Comparison of ENCODE assay signal across 3 cellular contexts in the genomic region with DNA sequence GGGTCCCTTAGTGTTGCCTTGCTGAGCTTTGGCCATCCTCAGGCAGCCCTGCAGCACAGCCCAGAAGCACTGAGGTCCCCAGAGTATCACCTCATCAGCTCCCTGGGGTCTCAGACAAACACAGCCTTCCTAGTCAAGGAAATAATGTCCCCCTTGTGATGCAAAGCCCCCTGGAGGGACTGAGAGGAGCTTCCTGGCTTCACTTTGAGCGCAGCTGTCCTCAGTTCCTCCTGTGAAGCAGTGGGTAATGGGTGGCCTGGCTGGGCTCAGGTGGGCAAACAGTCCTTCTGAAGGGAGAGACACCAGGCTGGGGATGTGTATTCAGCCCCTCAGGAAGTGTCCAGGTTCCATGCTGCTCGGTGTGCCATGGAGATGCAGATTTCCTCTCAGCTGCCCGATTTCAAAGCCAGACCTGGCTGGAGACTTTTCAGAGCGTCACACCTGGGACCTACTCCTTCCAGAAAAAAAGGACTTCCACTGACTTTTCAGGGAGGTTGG.
TF ChIP-seq lines count a peak whose summit lies in the region.

No MANE protein-coding gene starts in this region.

TF ChIP-seq in GM23338, 12 proteins besides CTCF, POLR2A, EP300 and RAD21 (continues in another document):
- 0 out of 2 replicates have a peak, but pooled peaks have one; percentile 5 for TF ChIP-seq CREB1 (CRISPR knock-in tag; IDR thresholded peaks at IDR 0.05; ENCODE audit: low read depth)
- no peak for TF ChIP-seq EZH2phosphoT487 (IDR thresholded peaks at IDR 0.05; ENCODE audit: unreplicated experiment)
- peak; percentile 34; the same call in 1 of the 2 replicates for TF ChIP-seq NANOG (IDR thresholded peaks at IDR 0.05; ENCODE audit: borderline replicate concordance)
- TF ChIP-seq ZNF331 (CRISPR knock-in tag; IDR thresholded peaks at IDR 0.05; ENCODE audit: low read depth): no peak
- TF ChIP-seq, protein P1, sequence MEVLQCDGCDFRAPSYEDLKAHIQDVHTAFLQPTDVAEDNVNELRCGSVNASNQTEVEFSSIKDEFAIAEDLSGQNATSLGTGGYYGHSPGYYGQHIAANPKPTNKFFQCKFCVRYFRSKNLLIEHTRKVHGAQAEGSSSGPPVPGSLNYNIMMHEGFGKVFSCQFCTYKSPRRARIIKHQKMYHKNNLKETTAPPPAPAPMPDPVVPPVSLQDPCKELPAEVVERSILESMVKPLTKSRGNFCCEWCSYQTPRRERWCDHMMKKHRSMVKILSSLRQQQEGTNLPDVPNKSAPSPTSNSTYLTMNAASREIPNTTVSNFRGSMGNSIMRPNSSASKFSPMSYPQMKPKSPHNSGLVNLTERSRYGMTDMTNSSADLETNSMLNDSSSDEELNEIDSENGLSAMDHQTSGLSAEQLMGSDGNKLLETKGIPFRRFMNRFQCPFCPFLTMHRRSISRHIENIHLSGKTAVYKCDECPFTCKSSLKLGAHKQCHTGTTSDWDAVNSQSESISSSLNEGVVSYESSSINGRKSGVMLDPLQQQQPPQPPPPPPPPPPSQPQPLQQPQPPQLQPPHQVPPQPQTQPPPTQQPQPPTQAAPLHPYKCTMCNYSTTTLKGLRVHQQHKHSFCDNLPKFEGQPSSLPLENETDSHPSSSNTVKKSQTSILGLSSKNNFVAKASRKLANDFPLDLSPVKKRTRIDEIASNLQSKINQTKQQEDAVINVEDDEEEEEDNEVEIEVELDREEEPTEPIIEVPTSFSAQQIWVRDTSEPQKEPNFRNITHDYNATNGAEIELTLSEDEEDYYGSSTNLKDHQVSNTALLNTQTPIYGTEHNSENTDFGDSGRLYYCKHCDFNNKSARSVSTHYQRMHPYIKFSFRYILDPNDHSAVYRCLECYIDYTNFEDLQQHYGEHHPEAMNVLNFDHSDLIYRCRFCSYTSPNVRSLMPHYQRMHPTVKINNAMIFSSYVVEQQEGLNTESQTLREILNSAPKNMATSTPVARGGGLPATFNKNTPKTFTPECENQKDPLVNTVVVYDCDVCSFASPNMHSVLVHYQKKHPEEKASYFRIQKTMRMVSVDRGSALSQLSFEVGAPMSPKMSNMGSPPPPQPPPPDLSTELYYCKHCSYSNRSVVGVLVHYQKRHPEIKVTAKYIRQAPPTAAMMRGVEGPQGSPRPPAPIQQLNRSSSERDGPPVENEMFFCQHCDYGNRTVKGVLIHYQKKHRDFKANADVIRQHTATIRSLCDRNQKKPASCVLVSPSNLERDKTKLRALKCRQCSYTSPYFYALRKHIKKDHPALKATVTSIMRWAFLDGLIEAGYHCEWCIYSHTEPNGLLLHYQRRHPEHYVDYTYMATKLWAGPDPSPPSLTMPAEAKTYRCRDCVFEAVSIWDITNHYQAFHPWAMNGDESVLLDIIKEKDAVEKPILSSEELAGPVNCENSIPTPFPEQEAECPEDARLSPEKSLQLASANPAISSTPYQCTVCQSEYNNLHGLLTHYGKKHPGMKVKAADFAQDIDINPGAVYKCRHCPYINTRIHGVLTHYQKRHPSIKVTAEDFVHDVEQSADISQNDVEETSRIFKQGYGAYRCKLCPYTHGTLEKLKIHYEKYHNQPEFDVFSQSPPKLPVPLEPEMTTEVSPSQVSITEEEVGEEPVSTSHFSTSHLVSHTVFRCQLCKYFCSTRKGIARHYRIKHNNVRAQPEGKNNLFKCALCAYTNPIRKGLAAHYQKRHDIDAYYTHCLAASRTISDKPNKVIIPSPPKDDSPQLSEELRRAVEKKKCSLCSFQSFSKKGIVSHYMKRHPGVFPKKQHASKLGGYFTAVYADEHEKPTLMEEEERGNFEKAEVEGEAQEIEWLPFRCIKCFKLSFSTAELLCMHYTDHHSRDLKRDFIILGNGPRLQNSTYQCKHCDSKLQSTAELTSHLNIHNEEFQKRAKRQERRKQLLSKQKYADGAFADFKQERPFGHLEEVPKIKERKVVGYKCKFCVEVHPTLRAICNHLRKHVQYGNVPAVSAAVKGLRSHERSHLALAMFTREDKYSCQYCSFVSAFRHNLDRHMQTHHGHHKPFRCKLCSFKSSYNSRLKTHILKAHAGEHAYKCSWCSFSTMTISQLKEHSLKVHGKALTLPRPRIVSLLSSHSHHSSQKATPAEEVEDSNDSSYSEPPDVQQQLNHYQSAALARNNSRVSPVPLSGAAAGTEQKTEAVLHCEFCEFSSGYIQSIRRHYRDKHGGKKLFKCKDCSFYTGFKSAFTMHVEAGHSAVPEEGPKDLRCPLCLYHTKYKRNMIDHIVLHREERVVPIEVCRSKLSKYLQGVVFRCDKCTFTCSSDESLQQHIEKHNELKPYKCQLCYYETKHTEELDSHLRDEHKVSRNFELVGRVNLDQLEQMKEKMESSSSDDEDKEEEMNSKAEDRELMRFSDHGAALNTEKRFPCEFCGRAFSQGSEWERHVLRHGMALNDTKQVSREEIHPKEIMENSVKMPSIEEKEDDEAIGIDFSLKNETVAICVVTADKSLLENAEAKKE (CRISPR knock-in tag; IDR thresholded peaks at IDR 0.05): peak; percentile 91

TF ChIP-seq in H1, 55 proteins besides CTCF, POLR2A, EP300 and RAD21 (continues in another document):
- TF ChIP-seq, protein P2, sequence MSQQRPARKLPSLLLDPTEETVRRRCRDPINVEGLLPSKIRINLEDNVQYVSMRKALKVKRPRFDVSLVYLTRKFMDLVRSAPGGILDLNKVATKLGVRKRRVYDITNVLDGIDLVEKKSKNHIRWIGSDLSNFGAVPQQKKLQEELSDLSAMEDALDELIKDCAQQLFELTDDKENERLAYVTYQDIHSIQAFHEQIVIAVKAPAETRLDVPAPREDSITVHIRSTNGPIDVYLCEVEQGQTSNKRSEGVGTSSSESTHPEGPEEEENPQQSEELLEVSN (IDR thresholded peaks at IDR 0.05): no peak
- peak in 1 of 2 experiments; percentile 87; a peak in 2 of 4 replicates for TF ChIP-seq HDAC2 (IDR thresholded peaks at IDR 0.05; ENCODE audit: borderline replicate concordance in 1 of 2, low read depth in 2 of 2, low read length in 2 of 2)
- 0 out of 2 replicates have a peak, but pooled peaks have one; percentile 39 for TF ChIP-seq TCF12 (IDR thresholded peaks at IDR 0.05; ENCODE audit: low read depth, low read length)
- TF ChIP-seq CHD2 (IDR thresholded peaks at IDR 0.05; ENCODE audit: low read length): no peak

TF ChIP-seq in HEK293T, 16 proteins besides CTCF, POLR2A, EP300 and RAD21:
- TF ChIP-seq LEF1 (IDR thresholded peaks at IDR 0.05; ENCODE audit: borderline replicate concordance) (no peak), FOXA1 (IDR thresholded peaks at IDR 0.05) (no peak), FOXK2 (IDR thresholded peaks at IDR 0.05) (no peak), SP1 (IDR thresholded peaks at IDR 0.05) (no peak), BHLHE40 (IDR thresholded peaks at IDR 0.05; ENCODE audit: borderline replicate concordance) (no peak), FOXM1 (IDR thresholded peaks at IDR 0.05; ENCODE audit: borderline replicate concordance) (no peak), ARNT (IDR thresholded peaks at IDR 0.05) (no peak), ZNF384 (IDR thresholded peaks at IDR 0.05) (no peak), CTBP1 (IDR thresholded peaks at IDR 0.05; ENCODE audit: borderline replicate concordance) (no peak), NFRKB (IDR thresholded peaks at IDR 0.05) (no peak), TARDBP (IDR thresholded peaks at IDR 0.05) (no peak), HDGF (IDR thresholded peaks at IDR 0.05; ENCODE audit: borderline replicate concordance) (no peak), SUZ12 (IDR thresholded peaks at IDR 0.05) (no peak), ELF4 (IDR thresholded peaks at IDR 0.05) (no peak), L3MBTL2 (conservative IDR thresholded peaks at IDR 0.05) (no peak)
- TF ChIP-seq, protein P3, sequence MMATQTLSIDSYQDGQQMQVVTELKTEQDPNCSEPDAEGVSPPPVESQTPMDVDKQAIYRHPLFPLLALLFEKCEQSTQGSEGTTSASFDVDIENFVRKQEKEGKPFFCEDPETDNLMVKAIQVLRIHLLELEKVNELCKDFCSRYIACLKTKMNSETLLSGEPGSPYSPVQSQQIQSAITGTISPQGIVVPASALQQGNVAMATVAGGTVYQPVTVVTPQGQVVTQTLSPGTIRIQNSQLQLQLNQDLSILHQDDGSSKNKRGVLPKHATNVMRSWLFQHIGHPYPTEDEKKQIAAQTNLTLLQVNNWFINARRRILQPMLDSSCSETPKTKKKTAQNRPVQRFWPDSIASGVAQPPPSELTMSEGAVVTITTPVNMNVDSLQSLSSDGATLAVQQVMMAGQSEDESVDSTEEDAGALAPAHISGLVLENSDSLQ (IDR thresholded peaks at IDR 0.05): no peak
